In the genomic region with DNA sequence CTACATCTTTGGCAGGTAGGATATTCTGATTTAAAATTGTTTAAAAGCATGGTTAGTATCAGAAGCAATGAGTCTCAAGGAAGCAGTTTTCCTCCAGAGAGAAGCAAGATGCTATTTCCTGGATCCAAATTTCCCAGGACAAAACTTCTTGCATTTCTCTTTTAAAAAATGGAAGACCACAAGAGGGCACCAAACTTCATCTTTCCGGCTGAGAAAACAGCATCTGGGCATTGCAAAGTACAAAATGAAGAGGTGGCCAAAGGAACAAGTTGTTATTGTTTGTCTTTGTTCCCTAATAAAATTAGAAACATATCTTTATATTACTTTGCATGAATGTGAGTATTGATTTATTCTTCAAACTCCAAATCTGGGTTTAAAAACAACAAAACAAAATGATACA, we compare ENCODE assay signal across 9 cellular contexts.
DNase-seq lines count a peak whose midpoint lies in the region; ATAC-seq and TF ChIP-seq lines count a peak whose summit lies in the region.
"Had no signal": no experiment of that assay in that cellular context is flagged by ENCODE, and none has a peak within 500 bp of the region (broad histone marks: within the 10 kb centered on the region; RNA-seq: fewer than 3 reads in every experiment).

No MANE protein-coding gene starts in this region.

- H3K56ac ChIP-seq in H9 (ENCODE audit: insufficient read length, low read depth, low read length), result no peak overlapping the region

- no peaks in the 10 kb centered on the region for H3K36me3 Mint-ChIP-seq in CD4-positive, alpha-beta memory T cell
- H3K36me3 Mint-ChIP-seq in H9 (ENCODE audit: insufficient read depth in 1 of 3, low read depth in 3 of 3), result no peaks in the 10 kb centered on the region

- no peaks in the 10 kb centered on the region for H3K4me1 ChIP-seq in CD4-positive, alpha-beta memory T cell (ENCODE audit: insufficient read depth, low read length)
- H3K4me1 ChIP-seq in H9 (ENCODE audit: insufficient read depth, low read length) (no peaks in the 10 kb centered on the region), Panc1 (ENCODE audit: control insufficient read depth, insufficient read depth, low read length) (no peaks in the 10 kb centered on the region), ovary (ENCODE audit: insufficient read depth) (no peaks in the 10 kb centered on the region)

- H4K91ac ChIP-seq in H9 (ENCODE audit: insufficient read length, low read depth, low read length), result no peak overlapping the region

- H3K4me3 Mint-ChIP-seq in CD4-positive, alpha-beta memory T cell, result no peak overlapping the region
- H3K4me3 Mint-ChIP-seq in H9, result no peak overlapping the region

- no TSS peak for BruUV-seq in Panc1 (replicated peaks; lab: Mats Ljungman, UMichigan)

- no peaks in the 10 kb centered on the region for H3K27me3 ChIP-seq in CD4-positive, alpha-beta memory T cell (ENCODE audit: insufficient read depth, low read length)
- H3K27me3 ChIP-seq in H9 (ENCODE audit: insufficient read depth, low read length), result no peaks in the 10 kb centered on the region
- no peaks in the 10 kb centered on the region for H3K27me3 ChIP-seq in Panc1 (ENCODE audit: control insufficient read depth, insufficient read depth, low read length)
- H3K27me3 ChIP-seq in ovary, result no peaks in the 10 kb centered on the region
- H3K27me3 ChIP-seq: SJCRH30 had no signal

- H3K9ac ChIP-seq in H9 (ENCODE audit: extremely low read depth, insufficient read length, low read length), result no peak overlapping the region

- H3K27me3 Mint-ChIP-seq in CD4-positive, alpha-beta memory T cell, result peaks cover 6 to 8% of the 10 kb centered on the region in 2 donors
- H3K27me3 Mint-ChIP-seq in H9 (ENCODE audit: low read depth), result no peaks in the 10 kb centered on the region; the same call in 1 of the 2 replicates

- CTCF ChIA-PET in CD4-positive, alpha-beta memory T cell (lab: Charles Lee; ENCODE audit: partially characterized antibody), result no interaction called here
- CTCF ChIA-PET in Panc1 (lab: Charles Lee), result no interaction called here

- no peak overlapping the region for H3K4ac ChIP-seq in H9 (ENCODE audit: low read depth, low read length)

- POLR2A ChIA-PET in CD4-positive, alpha-beta memory T cell (lab: Charles Lee; ENCODE audit: partially characterized antibody), result no interaction called here
- POLR2A ChIA-PET in Panc1 (lab: Charles Lee), result no interaction called here

- no peaks in the 10 kb centered on the region for H3K23me2 ChIP-seq in H9 (ENCODE audit: insufficient read length, low read depth, low read length, poor library complexity, severe bottlenecking)

- TF ChIP-seq CTCF in H9 (conservative IDR thresholded peaks at IDR 0.05), result peak; percentile 76
- TF ChIP-seq CTCF in Panc1 (IDR thresholded peaks at IDR 0.05), result peak; percentile 53; the same call in 1 of the 2 replicates
- peak; percentile 59 for TF ChIP-seq CTCF in fibroblast of pulmonary artery (IDR thresholded peaks at IDR 0.05; ENCODE audit: low read length, missing control alignments)
- peak; percentile 38 to 63 (median 62) for TF ChIP-seq CTCF in ovary (IDR thresholded peaks at IDR 0.05)

- no peak for ATAC-seq in Panc1
- no peak for ATAC-seq in HG02798 (IDR thresholded peaks at IDR 0.05; ENCODE audit: poor library complexity, unreplicated experiment)

- H2BK15ac ChIP-seq in H9 (ENCODE audit: low read depth, low read length), result no peak overlapping the region

- no peak overlapping the region for H2AFZ ChIP-seq in H9 (ENCODE audit: low read length)

- no peaks in the 10 kb centered on the region for H3K4me1 Mint-ChIP-seq in CD4-positive, alpha-beta memory T cell
- H3K4me1 Mint-ChIP-seq in H9, result peaks cover 4 to 13% of the 10 kb centered on the region in 2 experiments

- no peaks in the 10 kb centered on the region for H4K20me1 ChIP-seq in H9 (ENCODE audit: control insufficient read depth, insufficient read depth, insufficient read length)

- WGBS in H9 (ENCODE audit: extremely low coverage, insufficient read length, low lambda C conversion rate), result no CpG with 5 or more reads among the region's 1 CpG
- 0 to 4% (median 0%) methylated on average over 1 of the region's 1 CpG for WGBS in ovary, 3 donors

- H3K36me3 ChIP-seq in CD4-positive, alpha-beta memory T cell (ENCODE audit: insufficient read depth, low read length), result no peaks in the 10 kb centered on the region
- H3K36me3 ChIP-seq in Panc1 (ENCODE audit: control insufficient read depth, insufficient read depth, low read length) (no peaks in the 10 kb centered on the region), ovary (no peaks in the 10 kb centered on the region)
- H3K36me3 ChIP-seq: SJCRH30 had no signal

- H3K14ac ChIP-seq in H9 (ENCODE audit: insufficient read depth, low read length), result no peak overlapping the region

- no peaks in the 10 kb centered on the region for H3K9me3 ChIP-seq in CD4-positive, alpha-beta memory T cell (ENCODE audit: control insufficient read depth in 1 of 2, low read length in 2 of 2)
- H3K9me3 ChIP-seq in H9 (ENCODE audit: control insufficient read depth, low read depth, low read length) (no peaks in the 10 kb centered on the region), Panc1 (ENCODE audit: control insufficient read depth, insufficient read depth, low read depth, low read length) (no peaks in the 10 kb centered on the region), ovary (no peaks in the 10 kb centered on the region)
- H3K9me3 ChIP-seq: SJCRH30 had no signal

- H3K4me2 ChIP-seq in H9 (ENCODE audit: insufficient read depth, insufficient read length, low read length), result no peak overlapping the region

- no peaks in the 10 kb centered on the region for H3K79me1 ChIP-seq in H9 (ENCODE audit: insufficient read depth, low read depth, low read length, poor library complexity, severe bottlenecking)

- no peak overlapping the region for H3T11ph ChIP-seq in H9 (ENCODE audit: low read length)

- no peak for TF ChIP-seq EP300 in ovary (IDR thresholded peaks at IDR 0.05)

- no peak overlapping the region for H3K27ac Mint-ChIP-seq in CD4-positive, alpha-beta memory T cell
- H3K27ac Mint-ChIP-seq in H9, result no peak overlapping the region

- no peak overlapping the region for H2BK120ac ChIP-seq in H9 (ENCODE audit: low read depth, low read length, poor library complexity, severe bottlenecking)

- H3K9me3 Mint-ChIP-seq in CD4-positive, alpha-beta memory T cell, result peaks cover 0 to 1% (median 0%) of the 10 kb centered on the region in 8 donors
- H3K9me3 Mint-ChIP-seq in H9, result no peaks in the 10 kb centered on the region

- TF ChIP-seq POLR2A in ovary (IDR thresholded peaks at IDR 0.05), result no peak

- no peak overlapping the region for H2BK5ac ChIP-seq in H9 (ENCODE audit: insufficient read length, low read length)

- no peak overlapping the region for H4K8ac ChIP-seq in H9 (replicated peaks; ENCODE audit: insufficient read length, low read depth, low read length)

- no peak overlapping the region for H2BK20ac ChIP-seq in H9 (ENCODE audit: low read depth, low read length, poor library complexity, severe bottlenecking)

- H3K18ac ChIP-seq in H9 (ENCODE audit: insufficient read length, low read depth, low read length), result no peak overlapping the region

- DNase-seq in CD4-positive, alpha-beta memory T cell, result peak in 4 of 5 donors; percentile 14 to 26 (median 19)
- DNase-seq in H9 (no peak), Panc1 (ENCODE audit: low read depth, low spot score) (no peak), fibroblast of pulmonary artery (ENCODE audit: low read depth) (peak; percentile 75), ovary (no peak), GDM1 (lab: John Stamatoyannopoulos, UW) (no peak)
- no peak for DNase-seq in activated CD4-positive, CD25-positive, alpha-beta regulatory T cell (lab: John Stamatoyannopoulos, UW)

- H3K4me3 ChIP-seq in CD4-positive, alpha-beta memory T cell (ENCODE audit: low read length in 2 of 2), result no peak overlapping the region
- H3K4me3 ChIP-seq in Panc1 (ENCODE audit: low read depth in 2 of 2, low read length in 2 of 2) (no peak overlapping the region), fibroblast of pulmonary artery (replicated peaks; ENCODE audit: low read depth, low read length) (no peak overlapping the region), ovary (no peak overlapping the region)
- H3K4me3 ChIP-seq: SJCRH30 had no signal

- H3K27ac ChIP-seq in CD4-positive, alpha-beta memory T cell (ENCODE audit: low read depth, low read length), result no peak overlapping the region
- H3K27ac ChIP-seq in H9 (ENCODE audit: insufficient read length, low read depth, low read length) (no peak overlapping the region), Panc1 (ENCODE audit: low read length) (no peak overlapping the region), ovary (no peak overlapping the region)
- H3K27ac ChIP-seq: SJCRH30 had no signal

- in situ Hi-C loops in Panc1 (cut with HindIII; ENCODE audit: low pct_unique_long_range_greater_than_20kb, low sequenced_read_pairs), result no loop called here

- intact Hi-C loops in CD4-positive, alpha-beta memory T cell (cut with micrococcal nuclease), result no loop called here
- intact Hi-C loops in Panc1 (cut with micrococcal nuclease; ENCODE audit: unreplicated experiment) (loop anchor here (2.0 kb wide), 1 partner anchor 228 kb away; no protein-coding TSS in a partner anchor), ovary (cut with DNase I) (loop anchor here in 3 of 4 donors (5.0 kb wide), 1 partner anchor 229 kb away; no protein-coding TSS in a partner anchor)

- H4K5ac ChIP-seq in H9 (ENCODE audit: insufficient read length, low read depth, low read length), result no peak overlapping the region

- H2AK5ac ChIP-seq in H9 (ENCODE audit: insufficient read length, low read length), result no peak overlapping the region

- no peak overlapping the region for H3K23ac ChIP-seq in H9 (ENCODE audit: insufficient read length, low read depth, low read length)

- no peak overlapping the region for H2BK12ac ChIP-seq in H9 (ENCODE audit: insufficient read length, low read depth, low read length)

- H3K79me2 ChIP-seq in H9 (ENCODE audit: insufficient read depth, low read length), result no peaks in the 10 kb centered on the region

Comparison
In these comparisons a context has a peak if more than half of its experiments do, and no peak if none do; other contexts are left out.
1. DNase-seq: peak in CD4-positive, alpha-beta memory T cell (4 of 5) and fibroblast of pulmonary artery (single experiment); none in H9 (single experiment), Panc1 (single experiment), ovary (0 of 5), GDM1 (single experiment) and activated CD4-positive, CD25-positive, alpha-beta regulatory T cell (0 of 4).
2. Peak in every context shown above with its lines, with median percentiles within 50 percentile points of each other: CTCF ChIP-seq.